31 cellular contexts compared by ENCODE assay signal in genomic region chr9:76798527-76798926, GRCh38. TPM values are rescaled to one million over a fixed set of nuclear protein-coding genes. Genes with fewer than 3 reads are reported as not detected.
A peak's percentile ranks its signal among the peaks of the same experiment; 100 is the strongest.
DNase-seq lines count a peak whose midpoint lies in the region; ATAC-seq and TF ChIP-seq lines count a peak whose summit lies in the region.
"Had no signal": no experiment of that assay in that cellular context is flagged by ENCODE, and none has a peak within 500 bp of the region (broad histone marks: within the 10 kb centered on the region; RNA-seq: fewer than 3 reads in every experiment).

No MANE protein-coding gene starts in this region.

- no peaks in the 10 kb centered on the region for H3K27me3 ChIP-seq in MM.1S (replicated peaks; ENCODE audit: insufficient read depth, low read length)
- H3K27me3 ChIP-seq: MG63 had no signal

- no peak overlapping the region for H3K27ac ChIP-seq in MM.1S (ENCODE audit: low read length)
- H3K27ac ChIP-seq: transverse colon had no signal

- no peaks in the 10 kb centered on the region for H3K9me3 Mint-ChIP-seq in HFFc6
- H3K9me3 Mint-ChIP-seq: activated CD4-positive, alpha-beta memory T cell treated with anti-CD3 and anti-CD28 coated beads for 36 hours; activated naive CD4-positive, alpha-beta T cell treated with anti-CD3 and anti-CD28 coated beads for 36 hours; activated T-helper 1 cell treated with anti-CD3 and anti-CD28 coated beads, Interleukin-12 subunit alpha, Interleukin-12 subunit beta, Interleukin-2, Interleukin-4 antibody, amounts not matched to agents 30 ng/mL and 10 ng/mL and 1 ng/mL, durations not matched to agents 14 hours and 24 hours and 36 hours; CD4-positive, CD25-positive, alpha-beta regulatory T cell; effector memory CD8-positive, alpha-beta T cell; memory B cell; nephron progenitor cell had no signal

- peaks cover 7% of the 10 kb centered on the region; the same call in 1 of the 2 replicates for H3K4me1 ChIP-seq in MM.1S (ENCODE audit: low read length)

- no peaks in the 10 kb centered on the region for H3K4me1 Mint-ChIP-seq in HFFc6 (ENCODE audit: low read depth)
- H3K4me1 Mint-ChIP-seq: T-helper 17 cell had no signal

- no peaks in the 10 kb centered on the region for H3K36me3 ChIP-seq in MM.1S (replicated peaks; ENCODE audit: insufficient read depth, low read length)
- H3K36me3 ChIP-seq: MG63, transverse colon had no signal

- no peaks in the 10 kb centered on the region for H3K9me3 ChIP-seq in MM.1S (replicated peaks; ENCODE audit: insufficient read depth, low read length)
- H3K9me3 ChIP-seq: MG63, transverse colon had no signal

- H3K4me3 Mint-ChIP-seq in HFFc6, result no peak overlapping the region
- H3K4me3 Mint-ChIP-seq: activated CD4-positive, alpha-beta memory T cell treated with anti-CD3 and anti-CD28 coated beads for 36 hours; activated naive CD4-positive, alpha-beta T cell treated with anti-CD3 and anti-CD28 coated beads for 36 hours; activated T-helper 1 cell treated with anti-CD3 and anti-CD28 coated beads, Interleukin-12 subunit alpha, Interleukin-12 subunit beta, Interleukin-2, Interleukin-4 antibody, amounts not matched to agents 30 ng/mL and 10 ng/mL and 1 ng/mL, durations not matched to agents 14 hours and 24 hours and 36 hours; CD4-positive, CD25-positive, alpha-beta regulatory T cell; effector memory CD8-positive, alpha-beta T cell; memory B cell; nephron progenitor cell; T-helper 17 cell had no signal

- no peak overlapping the region for H2AFZ ChIP-seq in MM.1S (ENCODE audit: low read length)

- peaks cover 14% of the 10 kb centered on the region for H3K27me3 Mint-ChIP-seq in HFFc6 (ENCODE audit: insufficient read depth)
- H3K27me3 Mint-ChIP-seq: CD4-positive, CD25-positive, alpha-beta regulatory T cell; memory B cell had no signal

- H3K4me2 ChIP-seq in MM.1S (ENCODE audit: low read depth, low read length), result no peak overlapping the region

- H3K36me3 Mint-ChIP-seq in HFFc6 (ENCODE audit: low read depth), result no peaks in the 10 kb centered on the region
- H3K36me3 Mint-ChIP-seq: activated CD4-positive, alpha-beta memory T cell treated with anti-CD3 and anti-CD28 coated beads for 36 hours; CD4-positive, CD25-positive, alpha-beta regulatory T cell; memory B cell had no signal

- H3K4me3 ChIP-seq in MM.1S (ENCODE audit: low read length), result no peak overlapping the region
- H3K4me3 ChIP-seq: MG63, transverse colon had no signal

- H3F3A ChIP-seq in MM.1S (ENCODE audit: insufficient read depth, low read length), result no peaks in the 10 kb centered on the region

- H3K27ac Mint-ChIP-seq in HFFc6, result no peak overlapping the region
- H3K27ac Mint-ChIP-seq: activated CD4-positive, alpha-beta memory T cell treated with anti-CD3 and anti-CD28 coated beads for 36 hours; activated naive CD4-positive, alpha-beta T cell treated with anti-CD3 and anti-CD28 coated beads for 36 hours; activated T-helper 1 cell treated with anti-CD3 and anti-CD28 coated beads, Interleukin-12 subunit alpha, Interleukin-12 subunit beta, Interleukin-2, Interleukin-4 antibody, amounts not matched to agents 30 ng/mL and 10 ng/mL and 1 ng/mL, durations not matched to agents 14 hours and 24 hours and 36 hours; CD4-positive, CD25-positive, alpha-beta regulatory T cell; effector memory CD8-positive, alpha-beta T cell; memory B cell; nephron progenitor cell; T-helper 17 cell had no signal

- H3K79me2 ChIP-seq in MM.1S (ENCODE audit: low read length), result no peaks in the 10 kb centered on the region

- in situ Hi-C loops in GM13977 (cut with MboI; ENCODE audit: low pct_unique_long_range_greater_than_20kb, low sequenced_read_pairs, unreplicated experiment), result no loop called here

- no peaks in the 10 kb centered on the region for H4K20me1 ChIP-seq in MM.1S (ENCODE audit: insufficient read depth, low read length)

- DNase-seq in GM13977 (ENCODE audit: low spot score), result peak; percentile 40
- peak; percentile 29 for DNase-seq in MM.1S
- DNase-seq in COLO668 (lab: John Stamatoyannopoulos, UW; ENCODE audit: unreplicated experiment), result no peak
- no peak for DNase-seq in activated CD4-positive, alpha-beta T cell treated with anti-CD3 and anti-CD28 coated beads, Interleukin-2, amount 50 U/mL, for 48 hours
- no peak for DNase-seq in HFFc6
- DNase-seq: activated CD4-positive, alpha-beta memory T cell treated with anti-CD3 and anti-CD28 coated beads for 36 hours; activated CD4-positive, CD25-positive, alpha-beta regulatory T cell treated with anti-CD3 and anti-CD28 coated beads, Interleukin-2, amount 50 U/mL, for 72 hours; activated CD8-positive, alpha-beta memory T cell treated with anti-CD3 and anti-CD28 coated beads, Interleukin-2, amount 50 U/mL, for 4 hours; activated naive CD4-positive, alpha-beta T cell treated with anti-CD3 and anti-CD28 coated beads for 36 hours; caudate nucleus; CD4-positive, CD25-positive, alpha-beta regulatory T cell; effector memory CD8-positive, alpha-beta T cell; erythroblast; H7; MG63; NCI-H146; nephron progenitor cell; Right ventricle myocardium superior; stimulated activated CD4-positive, alpha-beta T cell treated with anti-CD3 and anti-CD28 coated beads, Interleukin-15, amount 100 ng/mL, for 24 hours; stimulated activated CD4-positive, alpha-beta T cell treated with anti-CD3 and anti-CD28 coated beads, Interleukin-4, amount 100 ng/mL, for 4 hours; T-helper 17 cell; transverse colon had no signal

- no peak for TF ChIP-seq CTCF in GM13977 (IDR thresholded peaks at IDR 0.05; ENCODE audit: extremely low read depth, insufficient read depth, missing control alignments)
- TF ChIP-seq CTCF in MM.1S (IDR thresholded peaks at IDR 0.05; ENCODE audit: low read length), result no peak
- TF ChIP-seq CTCF in HFFc6 (IDR thresholded peaks at IDR 0.05), result no peak

- ATAC-seq in HG02885 (IDR thresholded peaks at IDR 0.05; ENCODE audit: poor library complexity, unreplicated experiment) (peak; percentile 40), GM19452 (IDR thresholded peaks at IDR 0.05; ENCODE audit: unreplicated experiment) (no peak)
- ATAC-seq: effector memory CD8-positive, alpha-beta T cell; left lobe of liver; SK-N-SH treated with all-trans-retinoic acid at 6 μM for 48 hours; T-helper 17 cell had no signal

- H3K9me2 ChIP-seq in MM.1S (replicated peaks; ENCODE audit: insufficient read depth, low read length), result no peaks in the 10 kb centered on the region

- no peak overlapping the region for H3K9ac ChIP-seq in MM.1S (ENCODE audit: low read length)

RNA-seq across cellular contexts. Expression of gene PCA3, which starts 34.3 kb away (rescaled TPM):
- total RNA-seq in HFFc6 (2021; fragmentation: NEBNext Ultra II Directional; extraction: Animal tissue kit (Norgen Biotek cat#: 25700)), result not detected
- total RNA-seq: activated CD4-positive, alpha-beta memory T cell treated with anti-CD3 and anti-CD28 coated beads for 36 hours; activated naive CD4-positive, alpha-beta T cell treated with anti-CD3 and anti-CD28 coated beads for 36 hours; activated T-helper 1 cell treated with anti-CD3 and anti-CD28 coated beads, Interleukin-12 subunit alpha, Interleukin-12 subunit beta, Interleukin-2, Interleukin-4 antibody, amounts not matched to agents 30 ng/mL and 10 ng/mL and 1 ng/mL, durations not matched to agents 14 hours and 24 hours and 36 hours; CD4-positive, CD25-positive, alpha-beta regulatory T cell; glomerular endothelial cell; H7; HT1080; osteocyte; Right ventricle myocardium superior; T-helper 17 cell had no signal

Comparison
In these comparisons a context has a peak if more than half of its experiments do, and no peak if none do; other contexts are left out.
1. DNase-seq: peak in GM13977 (single experiment) and MM.1S (single experiment); none in COLO668 (single experiment), activated CD4-positive, alpha-beta T cell treated with anti-CD3 and anti-CD28 coated beads, Interleukin-2, amount 50 U/mL, for 48 hours (0 of 2) and HFFc6 (single experiment).